8 cellular contexts compared by ENCODE assay signal in genomic region chr11:7353100-7353499, GRCh38.
A peak's percentile ranks its signal among the peaks of the same experiment; 100 is the strongest.
DNase-seq lines count a peak whose midpoint lies in the region; ATAC-seq and TF ChIP-seq lines count a peak whose summit lies in the region.

No MANE protein-coding gene starts in this region.

- H3K36me3 ChIP-seq in GM06990 (ENCODE audit: control insufficient read depth, insufficient read depth, low read length) (no peaks in the 10 kb centered on the region), adipocyte (ENCODE audit: control insufficient read depth, insufficient read depth, low read length, severe bottlenecking) (no peaks in the 10 kb centered on the region)

- POLR2A ChIA-PET in AG04449 (lab: Yijun Ruan, JAX), result no interaction called here

- no peak overlapping the region for H3K27ac ChIP-seq in substantia nigra (ENCODE audit: low read depth, low read length, poor library complexity, severe bottlenecking)

- CTCF ChIA-PET in AG04449 (lab: Yijun Ruan, JAX), result interaction anchor here (0.6 to 2.1 kb wide), 7 partner anchors 11 to 341 kb away, joined by 3 to 7 read pairs (median 3); no protein-coding TSS in a partner anchor

- ATAC-seq in memory B cell (ENCODE audit: low read depth) (peak; percentile 62), GM21786 (IDR thresholded peaks at IDR 0.05; ENCODE audit: unreplicated experiment) (no peak)

- TF ChIP-seq CTCF in AG04449 (IDR thresholded peaks at IDR 0.05; ENCODE audit: insufficient read depth, low read length, missing control alignments) (peak; percentile 38), GM06990 (IDR thresholded peaks at IDR 0.05; ENCODE audit: insufficient read depth, low read length, poor library complexity, severe bottlenecking) (peak; percentile 79)

- H3K4me1 Mint-ChIP-seq in memory B cell, result peaks cover 4% of the 10 kb centered on the region

- H3K9me3 Mint-ChIP-seq in memory B cell, result no peaks in the 10 kb centered on the region

- peaks cover 5% of the 10 kb centered on the region for H3K4me1 ChIP-seq in adipocyte (ENCODE audit: control insufficient read depth, insufficient read depth, low read length)

- H3K9me3 ChIP-seq in adipocyte (ENCODE audit: control insufficient read depth, low read length), result no peaks in the 10 kb centered on the region

- H3K27me3 Mint-ChIP-seq in memory B cell, result no peaks in the 10 kb centered on the region

- H3K27ac Mint-ChIP-seq in memory B cell, result no peak overlapping the region

- H3K4me3 Mint-ChIP-seq in memory B cell, result no peak overlapping the region

- H3K4me3 ChIP-seq in AG04449 (ENCODE audit: low read depth, low read length), result no peak overlapping the region
- no peak overlapping the region for H3K4me3 ChIP-seq in GM06990 (replicated peaks; ENCODE audit: low read depth, low read length)
- no peak overlapping the region for H3K4me3 ChIP-seq in adipocyte (ENCODE audit: low read length)

- H3K36me3 Mint-ChIP-seq in memory B cell, result no peaks in the 10 kb centered on the region

- no peak for DNase-seq in AG04449 (ENCODE audit: low read depth, low spot score)
- peak; percentile 30 for DNase-seq in GM06990 (ENCODE audit: extremely low read depth, insufficient read length)
- peak; percentile 48 for DNase-seq in KBM-7
- DNase-seq in adipocyte (ENCODE audit: low read depth), result peak; percentile 26
- peak; percentile 21 to 28 for DNase-seq in memory B cell (ENCODE audit: low spot score in 2 of 2)
- no peak for DNase-seq in epidermal melanocyte (ENCODE audit: insufficient read length, low spot score)
- no peak for DNase-seq in substantia nigra (lab: John Stamatoyannopoulos, UW)

- H3K9ac ChIP-seq in adipocyte (ENCODE audit: low read length), result no peak overlapping the region

- H3K27me3 ChIP-seq in GM06990 (replicated peaks; ENCODE audit: control insufficient read depth, insufficient read depth, low read length) (peaks cover 1% of the 10 kb centered on the region; the same call in 1 of the 2 replicates), adipocyte (replicated peaks; ENCODE audit: control insufficient read depth, insufficient read depth, low read length) (peaks cover 25% of the 10 kb centered on the region)

- in situ Hi-C loops in KBM-7 (cut with MboI; ENCODE audit: low pct_unique_long_range_greater_than_20kb, low sequenced_read_pairs), result no loop called here

Comparison
In these comparisons a context has a peak if more than half of its experiments do, and no peak if none do; other contexts are left out.
1. DNase-seq: peak in GM06990 (single experiment), KBM-7 (single experiment), adipocyte (single experiment) and memory B cell (2 of 2); none in AG04449 (single experiment), epidermal melanocyte (single experiment) and substantia nigra (0 of 49).